ENCODE assay signal across 32 cellular contexts in the genomic region with DNA sequence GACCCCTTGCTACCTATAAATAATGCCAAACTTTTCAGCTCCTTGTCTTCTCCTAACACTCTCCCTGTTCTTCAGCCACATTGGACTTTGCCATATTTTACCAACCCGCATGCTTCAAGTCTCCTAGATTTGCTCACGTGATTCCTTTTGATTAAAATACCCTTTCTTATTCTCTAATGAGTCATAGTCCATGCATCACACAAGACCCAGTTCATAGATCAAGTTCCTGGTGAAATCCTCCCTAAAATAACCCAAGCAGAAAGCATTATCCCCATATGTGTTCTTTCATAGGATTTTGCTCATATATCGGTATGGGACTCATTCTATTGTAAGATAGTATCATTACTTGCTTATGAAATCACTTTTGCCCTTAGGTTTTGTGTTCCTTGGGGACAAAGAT.
"Had no signal": no experiment of that assay in that cellular context is flagged by ENCODE, and none has a peak within 500 bp of the region (broad histone marks: within the 10 kb centered on the region; RNA-seq: fewer than 3 reads in every experiment).

No MANE protein-coding gene starts in this region.

- H3K27ac Mint-ChIP-seq: activated B cell treated with CpG ODN at 0.5 μM for 24 hours; activated CD4-positive, alpha-beta T cell treated with anti-CD3 and anti-CD28 coated beads, Interleukin-2, amount 10 ng/mL, durations not matched to agents 24 days and 14 days; activated CD8-positive, alpha-beta memory T cell treated with anti-CD3 and anti-CD28 coated beads, Interleukin-2, amount 10 ng/mL, durations not matched to agents 7 days and 5 days; activated naive CD4-positive, alpha-beta T cell treated with anti-CD3 and anti-CD28 coated beads, Interleukin-2, amount 50 U/mL, for 24 hours; activated T-cell treated with anti-CD3 and anti-CD28 coated beads, Interleukin-2, amount 50 U/mL, for 24 hours; activated T-helper 1 cell treated with anti-CD3 and anti-CD28 coated beads, Interleukin-12 subunit alpha, Interleukin-12 subunit beta, Interleukin-2, Interleukin-4 antibody, amounts not matched to agents 30 ng/mL and 10 ng/mL and 1 ng/mL, durations not matched to agents 14 hours and 24 hours and 36 hours; brain; T-cell had no signal

- H3K4me3 ChIP-seq: cardiac muscle cell, MG63, SK-N-MC had no signal

- H3K27me3 ChIP-seq: cardiac muscle cell, MG63 had no signal

- DNase-seq: activated B cell treated with CpG ODN at 0.5 μM for 24 hours; activated CD4-positive, alpha-beta T cell treated with anti-CD3 and anti-CD28 coated beads for 1 hour; activated CD4-positive, alpha-beta T cell treated with anti-CD3 and anti-CD28 coated beads, Interleukin-2, amount 10 ng/mL, durations not matched to agents 24 days and 14 days; activated CD4-positive, alpha-beta T cell treated with anti-CD3 and anti-CD28 coated beads, Interleukin-2, amount 50 U/mL, for 48 hours; activated CD8-positive, alpha-beta memory T cell treated with anti-CD3 and anti-CD28 coated beads, Interleukin-2, amount 10 ng/mL, durations not matched to agents 7 days and 5 days; activated effector memory CD4-positive, alpha-beta T cell treated with Interleukin-2 at 50 U/mL for 16 hours; activated naive CD4-positive, alpha-beta T cell; activated T-cell treated with anti-CD3 and anti-CD28 coated beads, Interleukin-2, amount 50 U/mL, for 24 hours; aorta; MG63; MV-4-11; NCI-H1092 treated with DMSO at 0.1 percent for 48 hours; NCI-H1417 treated with DMSO at 0.1 percent for 48 hours; NCI-H1694; NCI-H2029; NCI-H2107; NCI-H2171 treated with DMSO at 0.1 percent for 48 hours; NCI-H345; NCI-H510A; NCI-H526 treated with DMSO at 0.1 percent for 48 hours; NCI-H82; RPMI8226; T-cell; T-helper 2 cell; T1000 had no signal

- H3K4me1 Mint-ChIP-seq: activated B cell treated with CpG ODN at 0.5 μM for 24 hours; activated CD4-positive, alpha-beta T cell treated with anti-CD3 and anti-CD28 coated beads, Interleukin-2, amount 10 ng/mL, durations not matched to agents 24 days and 14 days; activated CD8-positive, alpha-beta memory T cell treated with anti-CD3 and anti-CD28 coated beads, Interleukin-2, amount 10 ng/mL, durations not matched to agents 7 days and 5 days; activated naive CD4-positive, alpha-beta T cell treated with anti-CD3 and anti-CD28 coated beads, Interleukin-2, amount 50 U/mL, for 24 hours; brain; T-cell had no signal

- H3K36me3 Mint-ChIP-seq: activated CD8-positive, alpha-beta memory T cell treated with anti-CD3 and anti-CD28 coated beads, Interleukin-2, amount 10 ng/mL, durations not matched to agents 7 days and 5 days; brain; T-cell had no signal

- FAIRE-seq: TTC549 had no signal

- ATAC-seq: activated CD8-positive, alpha-beta memory T cell treated with anti-CD3 and anti-CD28 coated beads, Interleukin-2, amount 10 ng/mL, durations not matched to agents 7 days and 5 days; Right ventricle myocardium inferior; T-cell had no signal

- H3K27ac ChIP-seq: cardiac muscle cell, SK-N-MC had no signal

- H3K27me3 Mint-ChIP-seq: activated CD4-positive, alpha-beta T cell treated with anti-CD3 and anti-CD28 coated beads, Interleukin-2, amount 10 ng/mL, durations not matched to agents 24 days and 14 days; activated CD8-positive, alpha-beta memory T cell treated with anti-CD3 and anti-CD28 coated beads, Interleukin-2, amount 10 ng/mL, durations not matched to agents 7 days and 5 days; activated T-cell treated with anti-CD3 and anti-CD28 coated beads, Interleukin-2, amount 50 U/mL, for 24 hours; brain; T-cell had no signal

- H3K9me3 Mint-ChIP-seq: activated T-cell treated with anti-CD3 and anti-CD28 coated beads, Interleukin-2, amount 50 U/mL, for 24 hours; activated T-helper 1 cell treated with anti-CD3 and anti-CD28 coated beads, Interleukin-12 subunit alpha, Interleukin-12 subunit beta, Interleukin-2, Interleukin-4 antibody, amounts not matched to agents 30 ng/mL and 10 ng/mL and 1 ng/mL, durations not matched to agents 14 hours and 24 hours and 36 hours; T-cell had no signal

- H3K4me3 Mint-ChIP-seq: activated B cell treated with CpG ODN at 0.5 μM for 24 hours; activated CD4-positive, alpha-beta T cell treated with anti-CD3 and anti-CD28 coated beads, Interleukin-2, amount 10 ng/mL, durations not matched to agents 24 days and 14 days; activated CD8-positive, alpha-beta memory T cell treated with anti-CD3 and anti-CD28 coated beads, Interleukin-2, amount 10 ng/mL, durations not matched to agents 7 days and 5 days; activated naive CD4-positive, alpha-beta T cell treated with anti-CD3 and anti-CD28 coated beads, Interleukin-2, amount 50 U/mL, for 24 hours; activated T-cell treated with anti-CD3 and anti-CD28 coated beads, Interleukin-2, amount 50 U/mL, for 24 hours; activated T-helper 1 cell treated with anti-CD3 and anti-CD28 coated beads, Interleukin-12 subunit alpha, Interleukin-12 subunit beta, Interleukin-2, Interleukin-4 antibody, amounts not matched to agents 30 ng/mL and 10 ng/mL and 1 ng/mL, durations not matched to agents 14 hours and 24 hours and 36 hours; brain; T-cell had no signal

- H3K9me3 ChIP-seq: MG63 had no signal

- H3K36me3 ChIP-seq: cardiac muscle cell, MG63 had no signal
